ENCODE assay signal across 12 cellular contexts in the genomic region with DNA sequence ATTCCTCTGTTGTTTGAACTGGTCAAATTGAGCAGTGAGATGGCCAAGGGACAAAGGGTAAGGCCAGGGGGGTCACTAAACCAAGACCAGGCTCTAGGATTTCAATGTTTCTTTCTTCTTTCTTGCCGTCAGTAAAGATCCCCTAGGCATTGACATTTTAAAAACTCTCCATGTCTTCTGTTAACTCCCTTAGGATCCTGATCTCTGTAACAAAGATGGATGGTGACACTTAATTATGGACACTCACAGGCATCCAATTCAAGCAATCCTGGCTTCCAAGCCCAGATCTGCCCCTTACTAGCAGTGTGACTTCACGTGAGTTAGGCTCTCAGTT.
A peak's percentile ranks its signal among the peaks of the same experiment; 100 is the strongest.
DNase-seq lines count a peak whose midpoint lies in the region; ATAC-seq, FAIRE-seq and TF ChIP-seq lines count a peak whose summit lies in the region.
"Had no signal": no experiment of that assay in that cellular context is flagged by ENCODE, and none has a peak within 500 bp of the region (broad histone marks: within the 10 kb centered on the region; RNA-seq: fewer than 3 reads in every experiment).

No MANE protein-coding gene starts in this region.

- FAIRE-seq in GM12892 (lab: Jason Lieb, UNC) = no peak

- peak; percentile 83 for DNase-seq in AG10803 (ENCODE audit: low read depth)
- DNase-seq in ascending aorta (ENCODE audit: low spot score in 2 of 2) = no peak
- DNase-seq in left ventricle myocardium superior = no peak
- no peak for DNase-seq in sciatic nerve (ENCODE audit: low spot score)
- no peak for DNase-seq in stimulated activated CD4-positive, alpha-beta T cell treated with anti-CD3 and anti-CD28 coated beads, Interleukin-1b, Interleukin-23, amount 100 ng/mL, for 48 hours
- no peak for DNase-seq in MV-4-11 (lab: John Stamatoyannopoulos, UW)
- DNase-seq in GM12892 (ENCODE audit: insufficient read length) = no peak
- no peak for DNase-seq in kidney tubule cell (ENCODE audit: low spot score)
- DNase-seq: activated CD4-positive, alpha-beta memory T cell treated with anti-CD3 and anti-CD28 coated beads for 36 hours; activated naive CD4-positive, alpha-beta T cell treated with anti-CD3 and anti-CD28 coated beads, Interleukin-2, amount 10 ng/mL, durations not matched to agents 7 days and 5 days; NCI-H524 treated with DMSO at 0.1 percent for 48 hours; nucleus accumbens had no signal

- no peaks in the 10 kb centered on the region for H3K36me3 ChIP-seq in ascending aorta

- intact Hi-C loops in ascending aorta (cut with DNase I) (loop anchor here (2.0 kb wide), 1 partner anchor 63 kb away; no protein-coding TSS in a partner anchor), left ventricle myocardium superior (cut with micrococcal nuclease) (no loop called here), sciatic nerve (cut with DNase I) (no loop called here)

- no peak for TF ChIP-seq POLR2A in GM12892 (IDR thresholded peaks at IDR 0.05; ENCODE audit: low read depth, low read length)

- no peaks in the 10 kb centered on the region for H3K9me3 ChIP-seq in ascending aorta

- H3K27ac ChIP-seq in ascending aorta = peak overlapping the region; percentile 72 to 86

- H3K27me3 ChIP-seq in ascending aorta = no peaks in the 10 kb centered on the region

- no peak for TF ChIP-seq CTCF in AG10803 (conservative IDR thresholded peaks at IDR 0.05; ENCODE audit: low read length)
- TF ChIP-seq CTCF in ascending aorta (IDR thresholded peaks at IDR 0.05) = no peak

- ATAC-seq in left ventricle myocardium superior (peak; percentile 59), sciatic nerve (peak; percentile 93)

- H3K4me3 ChIP-seq in AG10803 (ENCODE audit: low read length) (0 out of 2 replicates have a peak overlapping the region, but pooled peaks have one; percentile 11), ascending aorta (peak overlapping the region in 1 of 2 donors; percentile 22)

- H3K4me1 ChIP-seq in ascending aorta = peaks cover 3 to 30% of the 10 kb centered on the region in 2 donors
